In genomic region chr6:145544514-145544913, GRCh38 we compare ENCODE assay signal across 19 cellular contexts.
DNase-seq lines count a peak whose midpoint lies in the region; ATAC-seq and TF ChIP-seq lines count a peak whose summit lies in the region.
"Had no signal": no experiment of that assay in that cellular context is flagged by ENCODE, and none has a peak within 500 bp of the region (broad histone marks: within the 10 kb centered on the region; RNA-seq: fewer than 3 reads in every experiment).

No MANE protein-coding gene starts in this region.

- WGBS in right cardiac atrium = 72% methylated on average over 2 of the region's 2 CpGs

- ATAC-seq in esophagus mucosa (peak; percentile 68), HG03196 (IDR thresholded peaks at IDR 0.05; ENCODE audit: unreplicated experiment) (no peak), right cardiac atrium (no peak)
- ATAC-seq: CD8-positive, alpha-beta T cell; GM12878 had no signal

- DNase-seq in HT1080 (ENCODE audit: low read depth) (peak; percentile 57), RWPE1 (ENCODE audit: low spot score) (peak; percentile 28), vagina (ENCODE audit: extremely low spot score in 2 of 2) (no peak), right cardiac atrium (no peak)
- no peak for DNase-seq in activated CD4-positive, alpha-beta T cell treated with anti-CD3 and anti-CD28 coated beads, Interleukin-2, amount 10 ng/mL, durations not matched to agents 24 days and 14 days
- DNase-seq: BE2C; CD8-positive, alpha-beta T cell; GOT3; MM.1S; NCI-H1092 treated with DMSO at 0.1 percent for 48 hours; NCI-H1694; NCI-H526 treated with DMSO at 0.1 percent for 48 hours; NK-92 treated with Interleukin-12 subunit alpha and Interleukin-12 subunit beta, amount 100 ng/mL, for 24 hours; SHP77 treated with DMSO at 0.1 percent for 48 hours; T-helper 1 cell had no signal

- no peaks in the 10 kb centered on the region for H3K9me3 Mint-ChIP-seq in activated CD4-positive, alpha-beta T cell treated with anti-CD3 and anti-CD28 coated beads, Interleukin-2, amount 10 ng/mL, durations not matched to agents 24 days and 14 days
- H3K9me3 Mint-ChIP-seq: CD8-positive, alpha-beta T cell had no signal

- H3K27me3 Mint-ChIP-seq in activated CD4-positive, alpha-beta T cell treated with anti-CD3 and anti-CD28 coated beads, Interleukin-2, amount 10 ng/mL, durations not matched to agents 24 days and 14 days = no peaks in the 10 kb centered on the region

- no peak for TF ChIP-seq POLR2A in vagina (IDR thresholded peaks at IDR 0.05)

- POLR2A ChIA-PET in RWPE1 (lab: Yijun Ruan, JAX; ENCODE audit: low non-redundant PET) = no interaction called here

- H3K4me3 ChIP-seq in vagina (no peak overlapping the region), right cardiac atrium (ENCODE audit: low read length) (no peak overlapping the region)
- H3K4me3 ChIP-seq: GM12878 had no signal

- H3K4me3 Mint-ChIP-seq in activated CD4-positive, alpha-beta T cell treated with anti-CD3 and anti-CD28 coated beads, Interleukin-2, amount 10 ng/mL, durations not matched to agents 24 days and 14 days = no peak overlapping the region
- H3K4me3 Mint-ChIP-seq: CD8-positive, alpha-beta T cell had no signal

- no peaks in the 10 kb centered on the region for H3K4me1 Mint-ChIP-seq in activated CD4-positive, alpha-beta T cell treated with anti-CD3 and anti-CD28 coated beads, Interleukin-2, amount 10 ng/mL, durations not matched to agents 24 days and 14 days

- H3K27ac Mint-ChIP-seq in activated CD4-positive, alpha-beta T cell treated with anti-CD3 and anti-CD28 coated beads, Interleukin-2, amount 10 ng/mL, durations not matched to agents 24 days and 14 days = no peak overlapping the region
- H3K27ac Mint-ChIP-seq: CD8-positive, alpha-beta T cell had no signal

- CTCF ChIA-PET in RWPE1 (lab: Yijun Ruan, JAX) = no interaction called here

- no peak for TF ChIP-seq CTCF in RWPE1 (conservative IDR thresholded peaks at IDR 0.05; ENCODE audit: low read depth)
- no peak for TF ChIP-seq CTCF in vagina (IDR thresholded peaks at IDR 0.05)

- no peaks in the 10 kb centered on the region for H3K4me1 ChIP-seq in vagina
- no peaks in the 10 kb centered on the region for H3K4me1 ChIP-seq in right cardiac atrium (ENCODE audit: control insufficient read depth, insufficient read depth, low read length)
- H3K4me1 ChIP-seq: BE2C had no signal

- H3K27ac ChIP-seq in RWPE1 = no peak overlapping the region
- peak overlapping the region; percentile 18 for H3K27ac ChIP-seq in vagina
- no peak overlapping the region for H3K27ac ChIP-seq in right cardiac atrium (ENCODE audit: low read length)
- H3K27ac ChIP-seq: KMS-11 had no signal

- H3K9me3 ChIP-seq in vagina (no peaks in the 10 kb centered on the region), right cardiac atrium (ENCODE audit: control insufficient read depth, low read length) (no peaks in the 10 kb centered on the region)
- H3K9me3 ChIP-seq: BE2C had no signal

- intact Hi-C loops in vagina (cut with DNase I) (no loop called here), right cardiac atrium (cut with DNase I) (no loop called here)
- intact Hi-C loops in activated CD4-positive, alpha-beta T cell treated with anti-CD3 and anti-CD28 coated beads, Interleukin-2, amount 10 ng/mL, durations not matched to agents 24 days and 14 days (cut with micrococcal nuclease) = no loop called here

- no peaks in the 10 kb centered on the region for H3K36me3 Mint-ChIP-seq in activated CD4-positive, alpha-beta T cell treated with anti-CD3 and anti-CD28 coated beads, Interleukin-2, amount 10 ng/mL, durations not matched to agents 24 days and 14 days (ENCODE audit: low read depth)
- H3K36me3 Mint-ChIP-seq: CD8-positive, alpha-beta T cell had no signal

- no peaks in the 10 kb centered on the region for H3K36me3 ChIP-seq in vagina
- H3K36me3 ChIP-seq: BE2C had no signal

- H3K27me3 ChIP-seq in vagina (no peaks in the 10 kb centered on the region), right cardiac atrium (ENCODE audit: control insufficient read depth, insufficient read depth) (no peaks in the 10 kb centered on the region)
- H3K27me3 ChIP-seq: BE2C had no signal

Comparison
In these comparisons a context has a peak if more than half of its experiments do, and no peak if none do; other contexts are left out.
1. DNase-seq: peak in HT1080 (single experiment) and RWPE1 (single experiment); none in vagina (0 of 2), activated CD4-positive, alpha-beta T cell treated with anti-CD3 and anti-CD28 coated beads, Interleukin-2, amount 10 ng/mL, durations not matched to agents 24 days and 14 days (single experiment) and right cardiac atrium (0 of 3).